Comparison of ENCODE assay signal across 8 cellular contexts in the genomic region with DNA sequence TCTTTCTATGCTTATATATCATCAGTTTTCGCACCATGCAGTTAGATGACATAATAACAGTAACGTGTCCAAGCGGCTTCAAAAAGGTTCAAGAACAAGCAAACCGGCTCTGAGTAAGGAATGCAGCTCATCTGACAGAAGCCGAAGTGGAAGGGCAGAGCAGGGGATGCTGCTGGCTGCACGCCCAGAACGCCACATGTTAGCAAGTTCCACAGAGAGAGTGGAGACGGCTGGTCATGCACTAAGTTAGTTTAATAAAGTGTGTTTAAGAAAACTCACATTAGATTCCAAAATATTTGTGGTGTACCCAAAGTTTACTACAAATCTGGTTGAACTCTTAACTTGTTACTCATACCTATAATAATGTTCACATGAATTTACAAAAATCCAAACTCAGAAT.
A peak's percentile ranks its signal among the peaks of the same experiment; 100 is the strongest.
DNase-seq lines count a peak whose midpoint lies in the region; TF ChIP-seq lines count a peak whose summit lies in the region.

No MANE protein-coding gene starts in this region.

- peaks cover 13% of the 10 kb centered on the region for H3K4me1 Mint-ChIP-seq in nephron
- no peaks in the 10 kb centered on the region for H3K4me1 Mint-ChIP-seq in immature natural killer cell

- no peak overlapping the region for H3K4me3 Mint-ChIP-seq in nephron
- no peak overlapping the region for H3K4me3 Mint-ChIP-seq in immature natural killer cell

- no peaks in the 10 kb centered on the region for H3K27me3 Mint-ChIP-seq in nephron (ENCODE audit: low read depth)
- H3K27me3 Mint-ChIP-seq in immature natural killer cell (ENCODE audit: low read depth in 3 of 3): peaks cover 0 to 4% (median 1%) of the 10 kb centered on the region in 3 donors

- no peak for TF ChIP-seq CTCF in epithelial cell of proximal tubule (conservative IDR thresholded peaks at IDR 0.05; ENCODE audit: low read depth, low read length)
- no peak for TF ChIP-seq CTCF in nephron (IDR thresholded peaks at IDR 0.05; ENCODE audit: unreplicated experiment in 3 of 3)

- H3K9me3 Mint-ChIP-seq in nephron (no peaks in the 10 kb centered on the region), immature natural killer cell (no peaks in the 10 kb centered on the region)

- peak; percentile 93 for DNase-seq in DMS 273 (lab: John Stamatoyannopoulos, UW; ENCODE audit: unreplicated experiment)
- peak; percentile 81 for DNase-seq in NCI-H69 (lab: John Stamatoyannopoulos, UW)
- peak; percentile 30 for DNase-seq in epithelial cell of proximal tubule (ENCODE audit: low read depth)
- no peak for DNase-seq in immature natural killer cell
- no peak for DNase-seq in SIG-M5 treated with dmso at 0.1 percent for 504 hours (lab: John Stamatoyannopoulos, UW; ENCODE audit: unreplicated experiment)
- DNase-seq in stimulated activated CD4-positive, alpha-beta T cell treated with anti-CD3 and anti-CD28 coated beads, Interleukin-4, amount 100 ng/mL, for 4 hours: no peak
- DNase-seq in GM19238 (ENCODE audit: insufficient read length, low spot score): no peak

- H3K4me3 ChIP-seq in epithelial cell of proximal tubule (ENCODE audit: low read depth, low read length): no peak overlapping the region

- H3K36me3 Mint-ChIP-seq in nephron (ENCODE audit: low read depth): no peaks in the 10 kb centered on the region
- H3K36me3 Mint-ChIP-seq in immature natural killer cell: no peaks in the 10 kb centered on the region

- H3K27ac Mint-ChIP-seq in nephron (peak overlapping the region; percentile 40 to 73 (median 55)), immature natural killer cell (no peak overlapping the region)

Comparison
In these comparisons a context has a peak if more than half of its experiments do, and no peak if none do; other contexts are left out.
1. DNase-seq: peak in DMS 273 (single experiment), NCI-H69 (single experiment) and epithelial cell of proximal tubule (single experiment); none in immature natural killer cell (0 of 3), SIG-M5 treated with dmso at 0.1 percent for 504 hours (single experiment), stimulated activated CD4-positive, alpha-beta T cell treated with anti-CD3 and anti-CD28 coated beads, Interleukin-4, amount 100 ng/mL, for 4 hours (0 of 2) and GM19238 (single experiment).
2. H3K27ac Mint-ChIP-seq: peak in nephron (3 of 3); none in immature natural killer cell (0 of 6).